9 cellular contexts compared by ENCODE assay signal in the genomic region with DNA sequence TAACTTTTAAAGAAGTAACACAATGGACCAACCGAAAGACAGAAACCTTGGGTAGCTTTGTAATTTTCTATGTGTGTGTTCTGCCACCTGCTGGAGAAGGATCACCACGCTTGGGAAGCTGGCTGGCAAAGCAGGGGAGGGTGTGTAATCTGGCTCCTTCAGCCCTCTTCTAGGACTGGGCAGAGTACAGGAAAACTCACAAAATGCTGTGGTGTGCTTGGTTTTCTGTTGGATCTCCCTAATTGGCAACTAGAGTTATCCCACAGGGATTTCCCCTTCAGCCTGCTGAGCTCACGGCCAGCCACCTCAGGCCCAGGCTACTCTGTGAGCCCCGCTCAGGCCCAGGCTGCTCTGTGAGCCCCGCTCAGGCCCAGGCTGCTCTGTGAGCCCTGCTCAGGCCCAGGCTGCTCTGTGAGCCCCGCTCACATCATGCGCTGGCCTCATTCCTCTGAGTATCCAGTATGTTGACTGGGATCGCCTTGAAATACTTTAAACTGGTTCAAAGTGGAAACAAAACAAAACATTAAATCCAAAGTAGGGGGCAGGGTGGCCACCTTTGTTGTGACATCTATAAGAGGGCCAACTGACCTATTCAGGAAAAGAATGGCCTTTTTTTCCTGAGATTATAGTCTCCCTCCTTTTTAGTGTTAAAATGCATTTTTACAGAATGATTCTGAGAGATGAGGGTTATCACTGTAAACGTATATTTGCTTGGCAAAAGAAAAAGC. TPM values are rescaled to one million over a fixed set of nuclear protein-coding genes. Genes with fewer than 3 reads are reported as not detected.
DNase-seq lines count a peak whose midpoint lies in the region; ATAC-seq and TF ChIP-seq lines count a peak whose summit lies in the region.
"Had no signal": no experiment of that assay in that cellular context is flagged by ENCODE, and none has a peak within 500 bp of the region (broad histone marks: within the 10 kb centered on the region; RNA-seq: fewer than 3 reads in every experiment).

No MANE protein-coding gene starts in this region.

- peak; percentile 54 for DNase-seq in GM10248 (ENCODE audit: extremely low spot score)
- DNase-seq in NCI-H1694 (lab: John Stamatoyannopoulos, UW): peak; percentile 57
- peak; percentile 25 for DNase-seq in UCSD-AML1 (lab: John Stamatoyannopoulos, UW; ENCODE audit: unreplicated experiment)
- peak; percentile 36 for DNase-seq in central memory CD4-positive, alpha-beta T cell
- DNase-seq in kidney epithelial cell (ENCODE audit: low read depth): peak; percentile 26
- DNase-seq in stimulated activated CD4-positive, alpha-beta T cell treated with anti-CD3 and anti-CD28 coated beads, Interleukin-15, amount 100 ng/mL, for 24 hours: peak; percentile 62

- H3K4me3 ChIP-seq in kidney epithelial cell (ENCODE audit: low read depth, low read length): no peak overlapping the region

- POLR2A ChIA-PET in GM10248 (lab: Yijun Ruan, JAX): interaction anchor here (0.9 kb wide), 1 partner anchor 834 kb away, joined by 4 read pairs; the partner anchor contains the start of gene HEATR5A

- H3K27me3 ChIP-seq in kidney epithelial cell (ENCODE audit: control insufficient read depth, insufficient read depth, low read length): no peaks in the 10 kb centered on the region
- H3K27me3 ChIP-seq: neutrophil had no signal

- TF ChIP-seq CTCF in GM10248 (IDR thresholded peaks at IDR 0.05; ENCODE audit: control extremely low read depth, extremely low read depth, low read depth, missing control alignments) (peak; percentile 69), kidney epithelial cell (IDR thresholded peaks at IDR 0.05; ENCODE audit: insufficient read depth, low read length, poor library complexity, severe bottlenecking) (peak; percentile 79)

- CTCF ChIA-PET in GM10248 (lab: Yijun Ruan, JAX): interaction anchor here (0.7 to 7.1 kb wide), 39 partner anchors 9 to 752 kb away, joined by 3 to 135 read pairs (median 4); partner anchors contain the start of genes ARHGAP5 and RNU6-8

- H3K36me3 ChIP-seq in kidney epithelial cell (ENCODE audit: control insufficient read depth, insufficient read depth, low read length): no peaks in the 10 kb centered on the region
- H3K36me3 ChIP-seq: neutrophil had no signal

- ATAC-seq in HG02642 (IDR thresholded peaks at IDR 0.05; ENCODE audit: poor library complexity, unreplicated experiment): peak; percentile 48
- no peak for ATAC-seq in HG03135 (IDR thresholded peaks at IDR 0.05; ENCODE audit: unreplicated experiment)

RNA-seq across cellular contexts. Expression of gene RNU6-8, which starts 52.0 kb away (rescaled TPM):
- total RNA-seq in kidney epithelial cell: not detected in 2 replicates

RNA-seq across cellular contexts. Expression of gene RNU6-7, which starts 53.3 kb away (rescaled TPM):
- not detected in 2 replicates for total RNA-seq in kidney epithelial cell
